In genomic region chr11:86034710-86035109, GRCh38 we compare ENCODE assay signal across 18 cellular contexts. TPM values are rescaled to one million over a fixed set of nuclear protein-coding genes. Genes with fewer than 3 reads are reported as not detected.
DNase-seq lines count a peak whose midpoint lies in the region; ATAC-seq and TF ChIP-seq lines count a peak whose summit lies in the region.
"Had no signal": no experiment of that assay in that cellular context is flagged by ENCODE, and none has a peak within 500 bp of the region (broad histone marks: within the 10 kb centered on the region; RNA-seq: fewer than 3 reads in every experiment).

No MANE protein-coding gene starts in this region.

- peak overlapping the region; percentile 7 for H3K4me3 ChIP-seq in CD4-positive, CD25-positive, alpha-beta regulatory T cell (ENCODE audit: low read depth, low read length)
- H3K4me3 ChIP-seq: left ventricle myocardium inferior, skin epidermis had no signal

- H3K36me3 ChIP-seq in CD4-positive, CD25-positive, alpha-beta regulatory T cell (ENCODE audit: control insufficient read depth, insufficient read depth, low read length): peaks cover 15% of the 10 kb centered on the region

- peak overlapping the region in 1 of 4 donors; percentile 12 for H3K4me3 Mint-ChIP-seq in CD4-positive, CD25-positive, alpha-beta regulatory T cell
- H3K4me3 Mint-ChIP-seq in WTC11 (no peak overlapping the region), nephron (no peak overlapping the region)
- H3K4me3 Mint-ChIP-seq: activated CD8-positive, alpha-beta memory T cell treated with anti-CD3 and anti-CD28 coated beads, Interleukin-2, amount 10 ng/mL, durations not matched to agents 7 days and 5 days had no signal

- no peaks in the 10 kb centered on the region for H3K27me3 Mint-ChIP-seq in CD4-positive, CD25-positive, alpha-beta regulatory T cell
- H3K27me3 Mint-ChIP-seq in WTC11 (ENCODE audit: low read depth): no peaks in the 10 kb centered on the region
- H3K27me3 Mint-ChIP-seq in nephron (ENCODE audit: low read depth): no peaks in the 10 kb centered on the region
- H3K27me3 Mint-ChIP-seq: activated CD8-positive, alpha-beta memory T cell treated with anti-CD3 and anti-CD28 coated beads, Interleukin-2, amount 10 ng/mL, durations not matched to agents 7 days and 5 days had no signal

- no peaks in the 10 kb centered on the region for H3K27me3 ChIP-seq in CD4-positive, CD25-positive, alpha-beta regulatory T cell (ENCODE audit: control insufficient read depth, insufficient read depth, low read length)

- DNase-seq in CD4-positive, CD25-positive, alpha-beta regulatory T cell: no peak
- no peak for DNase-seq in HEK293T (ENCODE audit: extremely low spot score)
- DNase-seq in WTC11 (ENCODE audit: low spot score): no peak
- no peak for DNase-seq in activated gamma-delta T cell (lab: John Stamatoyannopoulos, UW)
- DNase-seq in amygdala (lab: John Stamatoyannopoulos, UW): no peak
- DNase-seq in activated CD4-positive, CD25-positive, alpha-beta regulatory T cell treated with anti-CD3 and anti-CD28 coated beads, Interleukin-2, amount 50 U/mL, for 72 hours: no peak
- DNase-seq: activated CD8-positive, alpha-beta memory T cell treated with anti-CD3 and anti-CD28 coated beads, Interleukin-2, amount 10 ng/mL, durations not matched to agents 7 days and 5 days; activated naive CD4-positive, alpha-beta T cell treated with Interleukin-2 at 50 U/mL for 16 hours; cortex of kidney; erythroblast; GF-D8; left ventricle myocardium inferior; NCI-H2227 treated with DMSO at 0.1 percent for 48 hours; SHP77 treated with DMSO at 0.1 percent for 48 hours; stimulated activated CD4-positive, alpha-beta T cell treated with anti-CD3 and anti-CD28 coated beads, Interleukin-4, amount 100 ng/mL, for 24 hours had no signal

- TF ChIP-seq CTCF in WTC11 (IDR thresholded peaks at IDR 0.05) (no peak), nephron (IDR thresholded peaks at IDR 0.05; ENCODE audit: unreplicated experiment in 3 of 3) (no peak)

- H3K9me3 Mint-ChIP-seq in CD4-positive, CD25-positive, alpha-beta regulatory T cell: no peaks in the 10 kb centered on the region
- no peaks in the 10 kb centered on the region for H3K9me3 Mint-ChIP-seq in WTC11
- no peaks in the 10 kb centered on the region for H3K9me3 Mint-ChIP-seq in nephron

- no peak overlapping the region for H3K27ac ChIP-seq in CD4-positive, CD25-positive, alpha-beta regulatory T cell (ENCODE audit: insufficient read depth, low read length, poor library complexity, severe bottlenecking)
- H3K27ac ChIP-seq: left ventricle myocardium inferior, skin epidermis had no signal

- H3K27ac Mint-ChIP-seq in CD4-positive, CD25-positive, alpha-beta regulatory T cell: peak overlapping the region in 2 of 3 donors; percentile 22 to 87
- H3K27ac Mint-ChIP-seq in WTC11 (0 out of 2 replicates have a peak overlapping the region, but pooled peaks have one; percentile 7), nephron (peak overlapping the region in 2 of 3 experiments; percentile 4 to 20)
- H3K27ac Mint-ChIP-seq: activated CD8-positive, alpha-beta memory T cell treated with anti-CD3 and anti-CD28 coated beads, Interleukin-2, amount 10 ng/mL, durations not matched to agents 7 days and 5 days had no signal

- POLR2A ChIA-PET in HEK293T (lab: Yijun Ruan, JAX) (no interaction called here), WTC11 (lab: Charles Lee) (no interaction called here)

- peaks cover 11% of the 10 kb centered on the region for H3K4me1 ChIP-seq in CD4-positive, CD25-positive, alpha-beta regulatory T cell (ENCODE audit: control insufficient read depth, insufficient read depth, low read length, poor library complexity, severe bottlenecking)

- ATAC-seq in CD4-positive, CD25-positive, alpha-beta regulatory T cell (ENCODE audit: low read depth in 2 of 2): no peak
- ATAC-seq in WTC11 (no peak), HG02610 (IDR thresholded peaks at IDR 0.05; ENCODE audit: unreplicated experiment) (no peak)

- H3K4me1 Mint-ChIP-seq in CD4-positive, CD25-positive, alpha-beta regulatory T cell: peaks cover 53 to 68% (median 54%) of the 10 kb centered on the region in 4 donors
- H3K4me1 Mint-ChIP-seq in WTC11 (peaks cover 30% of the 10 kb centered on the region), nephron (peaks cover 20% of the 10 kb centered on the region)

- CTCF ChIA-PET in HEK293T (lab: Yijun Ruan, JAX): no interaction called here
- CTCF ChIA-PET in WTC11 (lab: Charles Lee): no interaction called here

- no peaks in the 10 kb centered on the region for H3K9me3 ChIP-seq in CD4-positive, CD25-positive, alpha-beta regulatory T cell (ENCODE audit: control insufficient read depth in 2 of 2, low read length in 2 of 2)
- H3K9me3 ChIP-seq: left ventricle myocardium inferior had no signal

- H3K36me3 Mint-ChIP-seq in CD4-positive, CD25-positive, alpha-beta regulatory T cell: peaks cover 19% of the 10 kb centered on the region
- H3K36me3 Mint-ChIP-seq in WTC11 (no peaks in the 10 kb centered on the region; the same call in 1 of the 2 replicates), nephron (ENCODE audit: low read depth) (peaks cover 21% of the 10 kb centered on the region)

TF ChIP-seq in HEK293T, 16 proteins besides CTCF, POLR2A, EP300 and RAD21:
- TF ChIP-seq ELF4 (IDR thresholded peaks at IDR 0.05): no peak
- no peak for TF ChIP-seq FOXK2 (IDR thresholded peaks at IDR 0.05)
- peak; percentile 41; the same call in 1 of the 2 replicates for TF ChIP-seq CTBP1 (IDR thresholded peaks at IDR 0.05; ENCODE audit: borderline replicate concordance)
- peak; percentile 69 for TF ChIP-seq PKNOX1 (IDR thresholded peaks at IDR 0.05)

TF ChIP-seq in WTC11, 78 proteins besides CTCF, POLR2A, EP300 and RAD21:
- no peak for TF ChIP-seq FOXK1 (CRISPR knock-in tag; IDR thresholded peaks at IDR 0.05)
- no peak for TF ChIP-seq FOXP4 (CRISPR knock-in tag; IDR thresholded peaks at IDR 0.05)
TF ChIP-seq in WTC11: peak in this region for 0.

RNA-seq across cellular contexts. Expression of gene PICALM, which starts 34.2 kb away (rescaled TPM):
- total RNA-seq in CD4-positive, CD25-positive, alpha-beta regulatory T cell: 194 TPM
- 10 to 100 TPM; 19.9 to 25.8 (median 23.2) TPM for polyA plus RNA-seq in CD4-positive, CD25-positive, alpha-beta regulatory T cell
- 64.4 to 69.9 TPM (median 65.1 TPM) in 3 replicates for total RNA-seq in WTC11 (2021)
